In the genomic region with DNA sequence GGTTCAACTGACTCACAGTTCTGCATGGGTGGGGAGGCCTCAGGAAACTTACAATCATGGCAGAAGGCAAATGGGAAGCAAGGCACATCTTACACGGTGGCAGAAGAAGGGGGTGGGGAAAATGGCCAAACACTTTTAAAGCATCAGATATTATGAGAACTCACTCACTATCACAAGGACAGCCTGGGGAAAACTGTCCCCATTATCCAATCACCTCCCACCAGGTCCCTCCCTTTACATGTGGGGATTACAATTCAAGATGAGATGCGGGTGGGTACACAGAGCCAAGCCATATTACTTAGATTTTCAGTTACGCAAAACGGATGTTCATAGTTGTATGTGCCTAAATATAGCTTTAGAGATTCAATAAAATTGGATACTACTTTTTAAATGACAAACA, we compare ENCODE assay signal across 13 cellular contexts. TPM values are rescaled to one million over a fixed set of nuclear protein-coding genes. Genes with fewer than 3 reads are reported as not detected.
"Had no signal": no experiment of that assay in that cellular context is flagged by ENCODE, and none has a peak within 500 bp of the region (broad histone marks: within the 10 kb centered on the region; RNA-seq: fewer than 3 reads in every experiment).

No MANE protein-coding gene starts in this region.

- FAIRE-seq: HTR-8/SVneo had no signal

- H3K9me2 ChIP-seq: SK-N-SH had no signal

- DNase-seq: NCI-H1048; NCI-H1694; NCI-H187 treated with DMSO at 0.1 percent for 48 hours; NCI-H446 treated with DMSO at 0.1 percent for 48 hours; NK-92 treated with Interleukin-12 subunit alpha and Interleukin-12 subunit beta, amount 100 ng/mL, for 24 hours had no signal

- H3K9ac ChIP-seq: KMS-11, SK-N-SH had no signal

- H3K27ac Mint-ChIP-seq: IgD-negative memory B cell had no signal

- H3K27ac ChIP-seq: HL-60, KMS-11 had no signal

- H3K9me3 ChIP-seq: SK-N-SH had no signal

- H3K4me2 ChIP-seq: SK-N-SH had no signal

- H3K4me3 ChIP-seq: K562 had no signal

RNA-seq across cellular contexts. Expression of a gene that starts 25.6 kb away (rescaled TPM):
- total RNA-seq: K562; LHCN-M2; T-helper 1 cell treated with Interleukin-12 subunit alpha and Interleukin-12 subunit beta and Interleukin-4 antibody, amounts not matched to agents 30 ng/mL and 1 ng/mL, for 36 hours had no signal
- polyA plus RNA-seq: IgD-negative memory B cell, K562, SK-N-SH had no signal

RNA-seq across cellular contexts. Expression of a gene that starts 25.8 kb away (rescaled TPM):
- total RNA-seq: K562; T-helper 1 cell treated with Interleukin-12 subunit alpha and Interleukin-12 subunit beta and Interleukin-4 antibody, amounts not matched to agents 30 ng/mL and 1 ng/mL, for 36 hours had no signal
- polyA plus RNA-seq: IgD-negative memory B cell, K562 had no signal
